ENCODE assay signal across 1 cellular context in the genomic region with DNA sequence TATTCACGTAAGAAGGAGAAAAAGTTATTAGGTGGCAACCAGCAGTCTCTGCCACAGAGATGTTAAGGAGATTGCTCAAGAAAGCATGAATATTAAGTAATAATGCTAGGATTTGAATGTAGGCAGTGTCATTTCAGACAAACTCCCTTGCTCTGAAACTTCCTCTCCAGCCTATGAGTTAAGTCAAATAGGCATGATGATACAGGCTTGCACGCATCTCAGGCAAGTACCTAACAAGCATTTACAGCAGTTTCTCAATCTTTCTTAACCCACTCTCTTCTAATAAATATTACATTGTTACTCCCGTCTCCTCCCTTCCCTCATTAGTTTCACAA.
TF ChIP-seq lines count a peak whose summit lies in the region.

No MANE protein-coding gene starts in this region.

TF ChIP-seq in IMR-90, 13 proteins besides CTCF, POLR2A, EP300 and RAD21:
- TF ChIP-seq FOS (IDR thresholded peaks at IDR 0.05; ENCODE audit: low read depth, low read length): no peak
- no peak for TF ChIP-seq SMC3 (IDR thresholded peaks at IDR 0.05; ENCODE audit: low read depth, low read length)
- TF ChIP-seq BHLHE40 (IDR thresholded peaks at IDR 0.05; ENCODE audit: low read depth, low read length): no peak
- TF ChIP-seq, protein P1, sequence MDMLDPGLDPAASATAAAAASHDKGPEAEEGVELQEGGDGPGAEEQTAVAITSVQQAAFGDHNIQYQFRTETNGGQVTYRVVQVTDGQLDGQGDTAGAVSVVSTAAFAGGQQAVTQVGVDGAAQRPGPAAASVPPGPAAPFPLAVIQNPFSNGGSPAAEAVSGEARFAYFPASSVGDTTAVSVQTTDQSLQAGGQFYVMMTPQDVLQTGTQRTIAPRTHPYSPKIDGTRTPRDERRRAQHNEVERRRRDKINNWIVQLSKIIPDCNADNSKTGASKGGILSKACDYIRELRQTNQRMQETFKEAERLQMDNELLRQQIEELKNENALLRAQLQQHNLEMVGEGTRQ (IDR thresholded peaks at IDR 0.05; ENCODE audit: low read depth, low read length): no peak
- no peak for TF ChIP-seq RFX5 (IDR thresholded peaks at IDR 0.05; ENCODE audit: low read depth, low read length)
- no peak for TF ChIP-seq RCOR1 (IDR thresholded peaks at IDR 0.05; ENCODE audit: insufficient replicate concordance, low read length)
- no peak for TF ChIP-seq MAZ (IDR thresholded peaks at IDR 0.05; ENCODE audit: borderline replicate concordance, low read depth, low read length)
- TF ChIP-seq CHD1 (IDR thresholded peaks at IDR 0.05; ENCODE audit: low read depth, low read length): no peak
- peak; percentile 56; the same call in 1 of the 2 replicates for TF ChIP-seq CEBPB (IDR thresholded peaks at IDR 0.05; ENCODE audit: low read depth, low read length)
